Comparison of ENCODE assay signal across 7 cellular contexts in the genomic region with DNA sequence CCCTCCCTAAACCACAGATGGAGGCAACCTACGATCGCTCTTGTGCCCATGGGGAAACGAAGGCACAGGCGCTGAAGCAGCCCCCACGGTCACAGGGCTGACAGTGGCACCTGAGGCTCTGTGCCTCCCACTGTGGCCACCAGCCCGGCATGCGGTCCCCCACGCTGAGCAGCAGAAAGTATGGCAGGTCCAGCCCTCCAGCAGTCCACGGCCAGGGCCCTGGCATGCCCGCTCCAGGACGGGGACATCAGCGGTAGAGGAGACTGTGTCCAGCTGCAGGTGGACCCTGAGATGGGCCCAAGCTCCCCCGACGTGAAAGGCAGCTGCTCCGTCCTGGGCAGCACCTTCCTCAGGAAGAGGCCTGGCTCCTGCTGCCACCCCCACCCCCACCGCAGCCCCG.
"Had no signal": no experiment of that assay in that cellular context is flagged by ENCODE, and none has a peak within 500 bp of the region (broad histone marks: within the 10 kb centered on the region; RNA-seq: fewer than 3 reads in every experiment).

No MANE protein-coding gene starts in this region.

- H3K27ac Mint-ChIP-seq: GM23338 had no signal

- DNase-seq: H7, HCEC 1CT, IMR-90, KG1 had no signal

- H2AFZ ChIP-seq: GM23338 had no signal

- H3K4me1 Mint-ChIP-seq: GM23338 had no signal

- H3K4me2 ChIP-seq: GM23338 had no signal

- H3K4me3 ChIP-seq: GM23338, K562 had no signal

- FAIRE-seq: HTR-8/SVneo, K562 had no signal

- H3K4me3 Mint-ChIP-seq: GM23338 had no signal
